Comparison of ENCODE assay signal across 1 cellular context in genomic region chr17:78933025-78933958, GRCh38.
A peak's percentile ranks its signal among the peaks of the same experiment; 100 is the strongest.
TF ChIP-seq lines count a peak whose summit lies in the region.

No MANE protein-coding gene starts in this region.

TF ChIP-seq in HepG2, 621 proteins besides CTCF, POLR2A, EP300 and RAD21 (continued from another document and continues in another):
- TF ChIP-seq TFE3 (CRISPR knock-in tag; IDR thresholded peaks at IDR 0.05) (peak; percentile 58; the same call in 1 of the 2 replicates), FOSL1 (CRISPR knock-in tag; IDR thresholded peaks at IDR 0.05; ENCODE audit: borderline replicate concordance) (peak; percentile 67; the same call in 1 of the 2 replicates), KLF16 (CRISPR knock-in tag; IDR thresholded peaks at IDR 0.05) (peak in 1 of 2 experiments; percentile 47; a peak in 1 of 4 replicates), FOXP1 (IDR thresholded peaks at IDR 0.05) (peak; percentile 61; the same call in 1 of the 2 replicates), FOXP1 (CRISPR knock-in tag; IDR thresholded peaks at IDR 0.05) (peak; percentile 90), KDM4B (CRISPR knock-in tag; IDR thresholded peaks at IDR 0.05) (peak; percentile 27; the same call in 1 of the 2 replicates), LCORL (IDR thresholded peaks at IDR 0.05) (no peak), LCORL (CRISPR knock-in tag; IDR thresholded peaks at IDR 0.05) (peak; percentile 80), ZNF407 (CRISPR knock-in tag; IDR thresholded peaks at IDR 0.05; ENCODE audit: not compliant biosample characterization) (no peak), TBP (CRISPR knock-in tag; IDR thresholded peaks at IDR 0.05) (no peak), ARID4A (CRISPR knock-in tag; IDR thresholded peaks at IDR 0.05; ENCODE audit: borderline replicate concordance) (peak; percentile 31; the same call in 1 of the 2 replicates), ZNF280D (CRISPR knock-in tag; IDR thresholded peaks at IDR 0.05) (no peak), HCFC1 (IDR thresholded peaks at IDR 0.05; ENCODE audit: low read depth, low read length) (no peak), CREB1 (IDR thresholded peaks at IDR 0.05) (peak; percentile 85), CREB1 (CRISPR knock-in tag; IDR thresholded peaks at IDR 0.05) (no peak), SMAD3 (CRISPR knock-in tag; IDR thresholded peaks at IDR 0.05) (peak; percentile 41; the same call in 1 of the 2 replicates), ZNF607 (CRISPR knock-in tag; IDR thresholded peaks at IDR 0.05; ENCODE audit: borderline replicate concordance) (peak; percentile 60; the same call in 1 of the 2 replicates), FOSL2 (CRISPR knock-in tag; IDR thresholded peaks at IDR 0.05) (peak; percentile 98), TRIM22 (IDR thresholded peaks at IDR 0.05) (no peak), TEAD3 (CRISPR knock-in tag; optimal IDR thresholded peaks at IDR 0.05; ENCODE audit: borderline replicate concordance) (peak; percentile 83), ZMAT3 (CRISPR knock-in tag; conservative IDR thresholded peaks at IDR 0.05) (0 out of 2 replicates have a peak, but pooled peaks have one; percentile 48), ZBTB21 (CRISPR knock-in tag; IDR thresholded peaks at IDR 0.05) (peak; percentile 94), ZKSCAN8 (CRISPR knock-in tag; IDR thresholded peaks at IDR 0.05; ENCODE audit: borderline replicate concordance) (peak; percentile 31; the same call in 1 of the 2 replicates), MLX (CRISPR knock-in tag; IDR thresholded peaks at IDR 0.05) (peak; percentile 73; the same call in 1 of the 2 replicates), TFAP4 (IDR thresholded peaks at IDR 0.05; ENCODE audit: borderline replicate concordance, low read depth) (peak; percentile 83; the same call in 1 of the 2 replicates), ZNF788 (CRISPR knock-in tag; IDR thresholded peaks at IDR 0.05; ENCODE audit: borderline replicate concordance) (no peak), HDAC1 (CRISPR knock-in tag; IDR thresholded peaks at IDR 0.05) (peak; percentile 74), KDM1A (CRISPR knock-in tag; IDR thresholded peaks at IDR 0.05) (peak; percentile 50; the same call in 1 of the 2 replicates), RBM22 (optimal IDR thresholded peaks at IDR 0.05; ENCODE audit: low read length) (no peak), DPF2 (CRISPR knock-in tag; IDR thresholded peaks at IDR 0.05; ENCODE audit: borderline replicate concordance, low read depth) (0 out of 2 replicates have a peak, but pooled peaks have one; percentile 47), ELF3 (CRISPR knock-in tag; IDR thresholded peaks at IDR 0.05) (peak; percentile 84), ZFP37 (CRISPR knock-in tag; IDR thresholded peaks at IDR 0.05; ENCODE audit: borderline replicate concordance) (0 out of 2 replicates have a peak, but pooled peaks have one; percentile 53), NRL (CRISPR knock-in tag; IDR thresholded peaks at IDR 0.05; ENCODE audit: borderline replicate concordance) (0 out of 2 replicates have a peak, but pooled peaks have one; percentile 38), ZNF329 (CRISPR knock-in tag; IDR thresholded peaks at IDR 0.05; ENCODE audit: low read depth) (no peak), SOX5 (CRISPR knock-in tag; IDR thresholded peaks at IDR 0.05; ENCODE audit: borderline replicate concordance) (peak; percentile 69; the same call in 1 of the 2 replicates), SKI (IDR thresholded peaks at IDR 0.05; ENCODE audit: partially characterized antibody) (peak; percentile 23), ATF5 (CRISPR knock-in tag; IDR thresholded peaks at IDR 0.05; ENCODE audit: low read depth) (no peak), ZNF224 (CRISPR knock-in tag; IDR thresholded peaks at IDR 0.05) (0 out of 2 replicates have a peak, but pooled peaks have one; percentile 74), ETV5 (CRISPR knock-in tag; IDR thresholded peaks at IDR 0.05; ENCODE audit: borderline replicate concordance) (peak; percentile 95), SMAD1 (CRISPR knock-in tag; IDR thresholded peaks at IDR 0.05; ENCODE audit: borderline replicate concordance, low read depth) (0 out of 2 replicates have a peak, but pooled peaks have one; percentile 33), MEIS2 (CRISPR knock-in tag; IDR thresholded peaks at IDR 0.05) (peak; percentile 77)
